Comparison of ENCODE assay signal across 15 cellular contexts in the genomic region with DNA sequence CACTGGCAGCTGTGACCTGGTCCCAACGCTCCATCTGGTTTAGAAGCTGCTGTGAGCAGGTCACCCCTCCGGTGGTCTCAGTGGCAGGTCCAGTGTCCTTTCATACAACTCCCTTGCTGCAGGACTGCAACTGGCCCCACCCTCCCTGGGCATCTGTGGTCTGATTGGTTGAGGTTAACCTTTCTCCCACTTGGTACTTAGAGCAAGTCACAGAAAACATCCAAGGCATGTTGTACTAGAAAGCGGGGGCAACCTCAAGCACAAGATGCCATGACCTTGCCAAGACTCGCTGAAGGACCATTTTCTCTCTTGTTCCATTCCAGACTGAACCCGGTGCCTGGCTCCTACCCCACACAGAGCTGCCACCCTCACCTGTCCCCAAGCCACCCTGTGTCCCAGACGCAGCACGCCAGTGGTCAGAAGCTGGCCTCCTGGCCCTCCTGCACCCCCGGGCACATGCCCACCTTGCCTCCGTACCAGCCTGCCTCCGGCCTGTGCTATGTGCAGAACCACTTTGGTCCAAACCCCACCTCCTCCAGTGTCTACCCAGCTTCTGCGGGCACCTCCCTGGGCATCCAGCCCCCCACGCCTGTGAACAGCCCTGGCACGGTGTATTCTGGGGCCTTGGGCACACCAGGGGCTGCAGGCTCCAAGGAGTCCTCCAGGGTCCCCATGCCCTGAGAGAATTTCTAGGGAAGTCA.
"Had no signal": no experiment of that assay in that cellular context is flagged by ENCODE, and none has a peak within 500 bp of the region (broad histone marks: within the 10 kb centered on the region; RNA-seq: fewer than 3 reads in every experiment).

No MANE protein-coding gene starts in this region.

- H3K36me3 ChIP-seq: breast epithelium, neural progenitor cell had no signal

- H3K36me3 Mint-ChIP-seq: activated naive CD4-positive, alpha-beta T cell treated with anti-CD3 and anti-CD28 coated beads, Interleukin-2, amount 50 U/mL, for 72 hours had no signal

- H3K4me3 Mint-ChIP-seq: activated CD8-positive, alpha-beta T cell treated with anti-CD3 and anti-CD28 coated beads, Interleukin-2, amount 10 ng/mL, durations not matched to agents 7 days and 5 days; immature natural killer cell; type B pancreatic cell had no signal

- H3K27ac Mint-ChIP-seq: activated CD8-positive, alpha-beta T cell treated with anti-CD3 and anti-CD28 coated beads, Interleukin-2, amount 10 ng/mL, durations not matched to agents 7 days and 5 days; activated T-helper 2 cell treated with anti-CD3 and anti-CD28 coated beads, Interferon-gamma antibody, Interleukin-2, Interleukin-4, amounts not matched to agents 10 μg/mL and 5 μg/mL and 100 μg/mL, durations not matched to agents 14 hours and 24 hours and 36 hours; neural progenitor cell; type B pancreatic cell had no signal

- H3K4me1 ChIP-seq: neural progenitor cell had no signal

- H3K27me3 Mint-ChIP-seq: type B pancreatic cell had no signal

- H3K4me3 ChIP-seq: breast epithelium, esophagus muscularis mucosa, neural progenitor cell had no signal

- ATAC-seq: activated CD8-positive, alpha-beta T cell treated with anti-CD3 and anti-CD28 coated beads, Interleukin-2, amount 10 ng/mL, durations not matched to agents 7 days and 5 days; activated naive CD4-positive, alpha-beta T cell treated with anti-CD3 and anti-CD28 coated beads, Interleukin-2, amount 50 U/mL, for 72 hours; left colon; SK-N-SH treated with all-trans-retinoic acid at 6 μM for 48 hours had no signal

- H3K27ac ChIP-seq: esophagus muscularis mucosa, neural progenitor cell had no signal

- DNase-seq: activated CD4-positive, alpha-beta T cell treated with anti-CD3 and anti-CD28 coated beads for 48 hours; activated CD8-positive, alpha-beta T cell treated with anti-CD3 and anti-CD28 coated beads, Interleukin-2, amount 10 ng/mL, durations not matched to agents 7 days and 5 days; aorta; glutamatergic neuron; immature natural killer cell; left colon; mesenchymal stem cell; small intestine had no signal

- H3K27me3 ChIP-seq: breast epithelium, esophagus muscularis mucosa, neural progenitor cell had no signal

- H3K9me3 ChIP-seq: breast epithelium, esophagus muscularis mucosa had no signal

- H3K9me3 Mint-ChIP-seq: activated naive CD4-positive, alpha-beta T cell treated with anti-CD3 and anti-CD28 coated beads, Interleukin-2, amount 50 U/mL, for 72 hours; activated T-helper 2 cell treated with anti-CD3 and anti-CD28 coated beads, Interferon-gamma antibody, Interleukin-2, Interleukin-4, amounts not matched to agents 10 μg/mL and 5 μg/mL and 100 μg/mL, durations not matched to agents 14 hours and 24 hours and 36 hours; immature natural killer cell; neural progenitor cell; type B pancreatic cell had no signal
